Comparison of ENCODE assay signal across 2 cellular contexts in the genomic region with DNA sequence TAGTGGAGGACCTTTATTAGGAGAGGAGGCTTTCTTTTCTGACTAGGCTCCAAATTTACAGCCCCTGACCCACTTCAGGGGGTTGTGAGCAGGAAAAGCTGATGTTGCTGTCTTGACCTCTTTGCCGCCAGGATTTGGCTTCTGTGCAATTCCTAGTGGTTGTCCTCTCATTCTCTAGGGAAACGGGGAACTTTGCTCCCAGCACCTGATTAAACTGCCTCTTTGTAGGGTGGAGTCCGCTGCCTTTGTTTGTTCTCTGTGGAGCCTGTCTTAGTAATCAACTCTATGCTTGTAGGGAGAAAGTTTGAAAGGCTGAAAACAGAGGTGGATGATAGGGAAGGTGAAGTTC.
TF ChIP-seq lines count a peak whose summit lies in the region.

No MANE protein-coding gene starts in this region.

TF ChIP-seq in endothelial cell of umbilical vein, 7 proteins besides CTCF, POLR2A, EP300 and RAD21 (continued from another document):
- TF ChIP-seq MAX (IDR thresholded peaks at IDR 0.05; ENCODE audit: insufficient read depth, insufficient read length) (no peak), FOS (IDR thresholded peaks at IDR 0.05; ENCODE audit: borderline replicate concordance, insufficient read depth, low read length) (no peak), GATA2 (IDR thresholded peaks at IDR 0.05; ENCODE audit: insufficient read depth, insufficient read length, low read depth, low read length) (no peak), JUN (IDR thresholded peaks at IDR 0.05; ENCODE audit: borderline replicate concordance, insufficient read depth, insufficient read length, low read depth) (no peak), POLR2AphosphoS5 (IDR thresholded peaks at IDR 0.05; ENCODE audit: insufficient read depth, low read depth, low read length) (no peak), EZH2 (IDR thresholded peaks at IDR 0.05; ENCODE audit: borderline replicate concordance, low read depth, low read length, severe bottlenecking) (no peak)
TF ChIP-seq in endothelial cell of umbilical vein: peak in this region for 0.

TF ChIP-seq in HEK293T, 16 proteins besides CTCF, POLR2A, EP300 and RAD21 (continued from another document):
- TF ChIP-seq FOXK2 (IDR thresholded peaks at IDR 0.05) (no peak), BHLHE40 (IDR thresholded peaks at IDR 0.05; ENCODE audit: borderline replicate concordance) (no peak), FOXA1 (IDR thresholded peaks at IDR 0.05) (no peak), FOXM1 (IDR thresholded peaks at IDR 0.05; ENCODE audit: borderline replicate concordance) (no peak), LEF1 (IDR thresholded peaks at IDR 0.05; ENCODE audit: borderline replicate concordance) (no peak), ELF4 (IDR thresholded peaks at IDR 0.05) (no peak), ZNF384 (IDR thresholded peaks at IDR 0.05) (no peak), CTBP1 (IDR thresholded peaks at IDR 0.05; ENCODE audit: borderline replicate concordance) (no peak), TARDBP (IDR thresholded peaks at IDR 0.05) (no peak), PKNOX1 (IDR thresholded peaks at IDR 0.05) (no peak), HDGF (IDR thresholded peaks at IDR 0.05; ENCODE audit: borderline replicate concordance) (no peak)
TF ChIP-seq in HEK293T: peak in this region for 0.
